Comparison of ENCODE assay signal across 8 cellular contexts in genomic region chr5:41843456-41844112, GRCh38. TPM values are rescaled to one million over a fixed set of nuclear protein-coding genes. Genes with fewer than 3 reads are reported as not detected.
DNase-seq lines count a peak whose midpoint lies in the region; ATAC-seq, FAIRE-seq and TF ChIP-seq lines count a peak whose summit lies in the region.

No MANE protein-coding gene starts in this region.

- ATAC-seq in GM21381 (IDR thresholded peaks at IDR 0.05; ENCODE audit: unreplicated experiment) (peak; percentile 44), omental fat pad (ENCODE audit: low FRiP score) (no peak)

- H3K4me1 ChIP-seq in kidney (ENCODE audit: control insufficient read depth in 1 of 2, insufficient read depth in 1 of 2, low read depth in 1 of 2, low read length in 2 of 2) (peaks cover 0 to 33% of the 10 kb centered on the region in 2 donors), tibial artery (peaks cover 0 to 18% (median 0%) of the 10 kb centered on the region in 4 donors)

- intact Hi-C loops in kidney (cut with DNase I): no loop called here
- intact Hi-C loops in tibial artery (cut with DNase I; ENCODE audit: low total_unique reads): loop anchor here (5.0 to 10.0 kb wide), 2 partner anchors 146 to 939 kb away; partner anchors contain the start of gene C7

- peak; percentile 64 for DNase-seq in EL
- DNase-seq in HK-2 (ENCODE audit: unreplicated experiment): peak; percentile 18
- DNase-seq in NCI-H748 (lab: John Stamatoyannopoulos, UW; ENCODE audit: unreplicated experiment): peak; percentile 88
- DNase-seq in brain pericyte (ENCODE audit: low read depth, low spot score): peak; percentile 31
- DNase-seq in kidney: no peak
- no peak for DNase-seq in tibial artery
- no peak for DNase-seq in omental fat pad (ENCODE audit: low spot score)

- H3K27ac ChIP-seq in kidney (ENCODE audit: low read depth in 2 of 2, low read length in 2 of 2) (no peak overlapping the region), tibial artery (no peak overlapping the region)

- no peaks in the 10 kb centered on the region for H3K36me3 ChIP-seq in kidney (ENCODE audit: control insufficient read depth in 1 of 2, insufficient read depth in 2 of 2, low read length in 2 of 2)
- H3K36me3 ChIP-seq in tibial artery: peaks cover 6 to 15% (median 9%) of the 10 kb centered on the region in 3 donors

- H3K4me3 ChIP-seq in kidney (ENCODE audit: low read length in 2 of 2): no peak overlapping the region
- no peak overlapping the region for H3K4me3 ChIP-seq in tibial artery

- TF ChIP-seq CTCF in kidney (IDR thresholded peaks at IDR 0.05; ENCODE audit: borderline replicate concordance, extremely low read depth, insufficient read depth) (peak; percentile 69), tibial artery (IDR thresholded peaks at IDR 0.05) (peak; percentile 72 to 81), omental fat pad (IDR thresholded peaks at IDR 0.05) (peak in 1 of 3 donors; percentile 36)

- H3K9me3 ChIP-seq in kidney (ENCODE audit: control insufficient read depth in 1 of 2, low read length in 2 of 2): no peaks in the 10 kb centered on the region
- no peaks in the 10 kb centered on the region for H3K9me3 ChIP-seq in tibial artery

- no peaks in the 10 kb centered on the region for H3K27me3 ChIP-seq in tibial artery

- no peak overlapping the region for H3K9ac ChIP-seq in kidney (ENCODE audit: low read length in 2 of 2)

- FAIRE-seq in kidney (lab: Jason Lieb, UNC): peak; percentile 93

RNA-seq across cellular contexts. Expression of gene OXCT1, which starts 26.6 kb away (rescaled TPM):
- 20.5 TPM for total RNA-seq in kidney
- polyA plus RNA-seq in kidney (ENCODE audit: insufficient read depth, low read depth, low replicate concordance): 42.7 TPM
- total RNA-seq in omental fat pad: 10 to 100 TPM; 22.0 to 54.4 (median 31.9) TPM

Comparison
In these comparisons a context has a peak if more than half of its experiments do, and no peak if none do; other contexts are left out.
1. DNase-seq: peak in EL (single experiment), HK-2 (single experiment), NCI-H748 (single experiment) and brain pericyte (single experiment); none in kidney (single experiment), tibial artery (0 of 2) and omental fat pad (single experiment).